ENCODE assay signal across 9 cellular contexts in genomic region chr2:134261398-134262131, GRCh38. TPM values are rescaled to one million over a fixed set of nuclear protein-coding genes. Genes with fewer than 3 reads are reported as not detected.
DNase-seq lines count a peak whose midpoint lies in the region; ATAC-seq lines count a peak whose summit lies in the region.
"Had no signal": no experiment of that assay in that cellular context is flagged by ENCODE, and none has a peak within 500 bp of the region (broad histone marks: within the 10 kb centered on the region; RNA-seq: fewer than 3 reads in every experiment).

No MANE protein-coding gene starts in this region.

- POLR2A ChIA-PET in T-cell (lab: Charles Lee), result no interaction called here

- peaks cover 69 to 80% (median 80%) of the 10 kb centered on the region in 3 donors for H3K4me1 Mint-ChIP-seq in T-cell
- peaks cover 60% of the 10 kb centered on the region for H3K4me1 Mint-ChIP-seq in memory B cell

- ATAC-seq in GM19023 (IDR thresholded peaks at IDR 0.05; ENCODE audit: unreplicated experiment) (peak; percentile 43), HG02852 (IDR thresholded peaks at IDR 0.05; ENCODE audit: unreplicated experiment) (peak; percentile 58), T-cell (replicated peaks in 1 of 4) (no peak), memory B cell (ENCODE audit: low read depth) (peak; percentile 65)
- ATAC-seq: Panc1 had no signal

- H3K27me3 Mint-ChIP-seq in T-cell, result no peaks in the 10 kb centered on the region
- no peaks in the 10 kb centered on the region for H3K27me3 Mint-ChIP-seq in memory B cell

- CTCF ChIA-PET in T-cell (lab: Charles Lee), result interaction anchor here (0.8 to 1.7 kb wide), 5 partner anchors 16 to 190 kb away, joined by 3 to 9 read pairs (median 4); no protein-coding TSS in a partner anchor

- H3K36me3 Mint-ChIP-seq in T-cell (peaks cover 14% of the 10 kb centered on the region), memory B cell (peaks cover 13% of the 10 kb centered on the region)

- DNase-seq in T-cell (no peak), memory B cell (ENCODE audit: low spot score in 2 of 2) (no peak), NCI-H345 treated with DMSO at 0.1 percent for 48 hours (lab: John Stamatoyannopoulos, UW; ENCODE audit: unreplicated experiment) (no peak), amygdala (lab: John Stamatoyannopoulos, UW) (no peak), NCI-H1930 (lab: John Stamatoyannopoulos, UW) (no peak)
- DNase-seq in activated effector memory CD4-positive, alpha-beta T cell treated with anti-CD3 and anti-CD28 coated beads, Interleukin-2, amount 50 U/mL, for 16 hours, result no peak

- no peaks in the 10 kb centered on the region for H3K9me3 Mint-ChIP-seq in T-cell
- no peaks in the 10 kb centered on the region for H3K9me3 Mint-ChIP-seq in memory B cell

- H3K4me3 Mint-ChIP-seq in T-cell, result peak overlapping the region in 2 of 3 donors; percentile 25 to 56
- peak overlapping the region; percentile 42 for H3K4me3 Mint-ChIP-seq in memory B cell

- peak overlapping the region; percentile 80 to 81 for H3K27ac Mint-ChIP-seq in T-cell
- H3K27ac Mint-ChIP-seq in memory B cell, result peak overlapping the region; percentile 97

RNA-seq across cellular contexts. Expression of gene MGAT5, which starts 7.7 kb away (rescaled TPM):
- total RNA-seq in T-cell, result 10 to 100 TPM; 61.1 to 94.9 (median 81.8) TPM

Comparison
In these comparisons a context has a peak if more than half of its experiments do, and no peak if none do; other contexts are left out.
1. ATAC-seq: peak in GM19023 (single experiment), HG02852 (single experiment) and memory B cell (single experiment); none in T-cell (0 of 4).